In genomic region chr18:22800551-22800951, GRCh38 we compare ENCODE assay signal across 16 cellular contexts.
A peak's percentile ranks its signal among the peaks of the same experiment; 100 is the strongest.
DNase-seq lines count a peak whose midpoint lies in the region; ATAC-seq, FAIRE-seq and TF ChIP-seq lines count a peak whose summit lies in the region.
"Had no signal": no experiment of that assay in that cellular context is flagged by ENCODE, and none has a peak within 500 bp of the region (broad histone marks: within the 10 kb centered on the region; RNA-seq: fewer than 3 reads in every experiment).

No MANE protein-coding gene starts in this region.

- no peak for FAIRE-seq in frontal cortex (lab: Jason Lieb, UNC)

- no peaks in the 10 kb centered on the region for H3K36me3 ChIP-seq in IMR-90 (ENCODE audit: control insufficient read depth, insufficient read depth, low read length)

- H4K20me1 ChIP-seq in IMR-90 (ENCODE audit: insufficient read depth, low read length): no peaks in the 10 kb centered on the region

- no peak overlapping the region for H4K91ac ChIP-seq in IMR-90 (ENCODE audit: insufficient read depth, low read depth, low read length)

- dilution Hi-C loops in IMR-90 (cut with HindIII; ENCODE audit: low sequenced_read_pairs, unreplicated experiment): no loop called here

- no peak overlapping the region for H2AK5ac ChIP-seq in IMR-90 (ENCODE audit: low read depth, low read length)

- TF ChIP-seq CTCF in IMR-90 (conservative IDR thresholded peaks at IDR 0.05; ENCODE audit: low read depth, low read length): no peak

- POLR2A ChIA-PET in IMR-90 (lab: Charles Lee; ENCODE audit: unreplicated experiment): no interaction called here

- no peak overlapping the region for H3K23ac ChIP-seq in IMR-90 (ENCODE audit: low read depth, low read length)

- CTCF ChIA-PET in IMR-90 (lab: Yijun Ruan, JAX): interaction anchor here (1.0 kb wide), 1 partner anchor 14 kb away, joined by 3 read pairs; no protein-coding TSS in a partner anchor

- no peak for TF ChIP-seq RAD21 in IMR-90 (IDR thresholded peaks at IDR 0.05; ENCODE audit: low read length)

- no peak overlapping the region for H4K5ac ChIP-seq in IMR-90 (ENCODE audit: low read depth, low read length)

- no peak overlapping the region for H4K8ac ChIP-seq in IMR-90 (ENCODE audit: low read depth in 2 of 2, low read length in 2 of 2)

- H2BK20ac ChIP-seq in IMR-90 (ENCODE audit: low read depth, low read length): no peak overlapping the region

- TF ChIP-seq POLR2A in IMR-90 (IDR thresholded peaks at IDR 0.05; ENCODE audit: low read depth, low read length): no peak

- H3K9me1 ChIP-seq in IMR-90 (ENCODE audit: insufficient read depth, low read length): no peaks in the 10 kb centered on the region

- no peak overlapping the region for H3K4ac ChIP-seq in IMR-90 (ENCODE audit: low read depth, low read length)

- no TSS peak for BruUV-seq in IMR-90 (replicated peaks; lab: Mats Ljungman, UMichigan)

- H3K4me2 ChIP-seq in IMR-90 (ENCODE audit: low read depth, low read length): no peak overlapping the region

- H3K79me1 ChIP-seq in IMR-90 (ENCODE audit: low read depth in 1 of 2, low read length in 2 of 2): no peaks in the 10 kb centered on the region

- H2BK5ac ChIP-seq in IMR-90 (ENCODE audit: low read depth, low read length, poor library complexity, severe bottlenecking): no peak overlapping the region

- no peaks in the 10 kb centered on the region for H3K27me3 ChIP-seq in IMR-90 (ENCODE audit: control insufficient read depth, insufficient read depth, low read length)
- H3K27me3 ChIP-seq: foreskin keratinocyte had no signal

- H2BK15ac ChIP-seq in IMR-90 (ENCODE audit: low read depth, low read length): no peak overlapping the region

- DNase-seq in IMR-90: peak; percentile 28
- peak; percentile 21 for DNase-seq in dedifferentiated amniotic fluid mesenchymal stem cell (ENCODE audit: extremely low spot score)
- peak; percentile 47 for DNase-seq in iris pigment epithelial cell (ENCODE audit: low read depth)
- peak; percentile 67 for DNase-seq in stromal cell of bone marrow (ENCODE audit: low read depth)
- no peak for DNase-seq in pons (ENCODE audit: low spot score)
- DNase-seq in frontal cortex (ENCODE audit: low spot score in 2 of 2): no peak
- DNase-seq in NCI-H524 (lab: John Stamatoyannopoulos, UW): no peak
- no peak for DNase-seq in NCI-H1436 (lab: John Stamatoyannopoulos, UW)
- DNase-seq: activated B cell treated with CpG ODN at 0.5 μM for 24 hours; activated effector memory CD4-positive, alpha-beta T cell treated with anti-CD3 and anti-CD28 coated beads, Interleukin-2, amount 50 U/mL, for 16 hours; foreskin keratinocyte; HCEC 1CT; midbrain; NCI-H2081 treated with DMSO at 0.1 percent for 48 hours; RPMI8226; stimulated activated naive CD4-positive, alpha-beta T cell had no signal

- H3K27ac ChIP-seq in IMR-90 (ENCODE audit: insufficient read depth, low read length): no peak overlapping the region
- H3K27ac ChIP-seq: foreskin keratinocyte had no signal

- no peak overlapping the region for H3K9ac ChIP-seq in IMR-90 (ENCODE audit: low read depth, low read length)

- H3K18ac ChIP-seq in IMR-90 (ENCODE audit: low read depth, low read length): no peak overlapping the region

- in situ Hi-C loops in IMR-90 (cut with MboI; ENCODE audit: low sequenced_read_pairs): no loop called here

- no peak overlapping the region for H2AK9ac ChIP-seq in IMR-90 (replicated peaks; ENCODE audit: low read depth, low read length, poor library complexity)

- peak overlapping the region; percentile 1 for H2AFZ ChIP-seq in IMR-90 (replicated peaks; ENCODE audit: low read length, poor library complexity)

- ATAC-seq in IMR-90 (ENCODE audit: low read depth): no peak
- ATAC-seq: foreskin keratinocyte had no signal

- 0 out of 2 replicates have a peak, but pooled peaks cover 2% of the 10 kb centered on the region for H3K4me1 ChIP-seq in IMR-90 (ENCODE audit: control insufficient read depth, insufficient read depth, low read length)

- WGBS in IMR-90 (ENCODE audit: extremely low coverage in 2 of 2, insufficient read length in 1 of 2), 2 experiments: 89% methylated on average over 4 of the region's 7 CpGs; no CpG with 5 or more reads in 1 of the 2 experiments

- H2BK120ac ChIP-seq in IMR-90 (ENCODE audit: low read depth, low read length): no peak overlapping the region

- no peak overlapping the region for H3K4me3 ChIP-seq in IMR-90 (ENCODE audit: insufficient read depth, low read depth, low read length)

- H3K14ac ChIP-seq in IMR-90 (replicated peaks; ENCODE audit: low read depth, low read length): no peak overlapping the region

- H3K56ac ChIP-seq in IMR-90 (ENCODE audit: extremely low read depth, insufficient read depth, low read length): no peak overlapping the region

- no peaks in the 10 kb centered on the region for H3K9me3 ChIP-seq in IMR-90 (ENCODE audit: control insufficient read depth, insufficient read depth, low read length)

- intact Hi-C loops in IMR-90 (cut with micrococcal nuclease): no loop called here

TF ChIP-seq in IMR-90, 13 proteins besides CTCF, POLR2A, EP300 and RAD21:
- peak; percentile 97 for TF ChIP-seq CEBPB (IDR thresholded peaks at IDR 0.05; ENCODE audit: low read depth, low read length)
- TF ChIP-seq ELK1 (IDR thresholded peaks at IDR 0.05; ENCODE audit: borderline replicate concordance, low read depth, low read length): no peak

Comparison
In these comparisons a context has a peak if more than half of its experiments do, and no peak if none do; other contexts are left out.
1. DNase-seq: peak in IMR-90 (single experiment), dedifferentiated amniotic fluid mesenchymal stem cell (single experiment), iris pigment epithelial cell (single experiment) and stromal cell of bone marrow (single experiment); none in pons (single experiment), frontal cortex (0 of 2), NCI-H524 (0 of 2) and NCI-H1436 (single experiment).